In genomic region chr4:143433231-143433630, GRCh38 we compare ENCODE assay signal across 17 cellular contexts.
DNase-seq lines count a peak whose midpoint lies in the region; ATAC-seq and TF ChIP-seq lines count a peak whose summit lies in the region.
"Had no signal": no experiment of that assay in that cellular context is flagged by ENCODE, and none has a peak within 500 bp of the region (broad histone marks: within the 10 kb centered on the region; RNA-seq: fewer than 3 reads in every experiment).

No MANE protein-coding gene starts in this region.

- POLR2A ChIA-PET in OCI-LY7 (lab: Charles Lee), result interaction anchor here (0.6 to 3.8 kb wide), 16 partner anchors 9 to 93 kb away, joined by 3 to 22 read pairs (median 4); no protein-coding TSS in a partner anchor

- H3K27ac ChIP-seq in OCI-LY7 (ENCODE audit: low read depth, low read length, poor library complexity, severe bottlenecking), result peak overlapping the region; percentile 11
- peak overlapping the region in 42 of 59 donors; percentile 2 to 95 (median 46) for H3K27ac ChIP-seq in dorsolateral prefrontal cortex
- H3K27ac ChIP-seq in substantia nigra (ENCODE audit: low read depth, low read length, poor library complexity, severe bottlenecking), result peak overlapping the region; percentile 36

- TF ChIP-seq CTCF in OCI-LY7 (conservative IDR thresholded peaks at IDR 0.05; ENCODE audit: low read length) (no peak), dorsolateral prefrontal cortex (IDR thresholded peaks at IDR 0.05 in 54 of 56, conservative IDR thresholded peaks at IDR 0.05 in 2 of 56; ENCODE audit: low read depth in 1 of 56, partially characterized antibody in 56 of 56) (no peak)

- no peak overlapping the region for H2AFZ ChIP-seq in OCI-LY7 (ENCODE audit: low read length)
- H2AFZ ChIP-seq: GM23338 had no signal

- peaks cover 76% of the 10 kb centered on the region for H3K36me3 ChIP-seq in OCI-LY7 (ENCODE audit: insufficient read depth, low read length)
- H3K36me3 ChIP-seq: HAP-1 had no signal

- no peaks in the 10 kb centered on the region for H3K27me3 ChIP-seq in dorsolateral prefrontal cortex

- no peaks in the 10 kb centered on the region for H3K9me3 ChIP-seq in OCI-LY7 (ENCODE audit: low read length)
- H3K9me3 ChIP-seq: HAP-1 had no signal

- peak; percentile 19 for ATAC-seq in left colon
- no peak for ATAC-seq in GM19035 (IDR thresholded peaks at IDR 0.05; ENCODE audit: unreplicated experiment)
- ATAC-seq: GM23338 had no signal

- peak overlapping the region; percentile 16 for H3K4me2 ChIP-seq in OCI-LY7 (ENCODE audit: low read length)
- H3K4me2 ChIP-seq: GM23338 had no signal

- DNase-seq in OCI-LY7 (ENCODE audit: low spot score) (no peak), dorsolateral prefrontal cortex (no peak), left colon (no peak), substantia nigra (lab: John Stamatoyannopoulos, UW) (no peak)
- DNase-seq in central memory CD4-positive, alpha-beta T cell, result no peak
- no peak for DNase-seq in activated effector memory CD4-positive, alpha-beta T cell treated with Interleukin-2 at 50 U/mL for 16 hours
- DNase-seq: C1 segment of cervical spinal cord; Calu3; CD4-positive, alpha-beta memory T cell; COR-L47; DMS53; DMS79 treated with DMSO at 0.1 percent for 48 hours; GF-D8; HFFc6 had no signal

- H3K4me3 ChIP-seq in OCI-LY7 (ENCODE audit: low read depth, low read length, poor library complexity, severe bottlenecking), result no peak overlapping the region
- no peak overlapping the region for H3K4me3 ChIP-seq in dorsolateral prefrontal cortex
- H3K4me3 ChIP-seq: GM23338, HAP-1 had no signal

- peaks cover 51% of the 10 kb centered on the region for H3K4me1 ChIP-seq in OCI-LY7 (ENCODE audit: insufficient read depth, low read length, poor library complexity, severe bottlenecking)

- BruUV-seq in OCI-LY7 (replicated peaks; lab: Mats Ljungman, UMichigan), result no TSS peak

- H3K9me2 ChIP-seq in OCI-LY7 (ENCODE audit: insufficient read depth, low read length), result no peaks in the 10 kb centered on the region

- H3K79me2 ChIP-seq in OCI-LY7 (ENCODE audit: insufficient read depth, low read depth, low read length), result peaks cover 24% of the 10 kb centered on the region; the same call in 1 of the 2 replicates

- CTCF ChIA-PET in OCI-LY7 (lab: Charles Lee; ENCODE audit: unreplicated experiment), result no interaction called here

- no peaks in the 10 kb centered on the region for H4K20me1 ChIP-seq in OCI-LY7 (ENCODE audit: insufficient read depth, low read length)

- intact Hi-C loops in OCI-LY7 (cut with micrococcal nuclease; ENCODE audit: unreplicated experiment) (no loop called here), dorsolateral prefrontal cortex (cut with DNase I) (no loop called here), left colon (cut with DNase I, micrococcal nuclease) (no loop called here)
